Comparison of ENCODE assay signal across 23 cellular contexts in genomic region chr7:135693558-135693957, GRCh38. TPM values are rescaled to one million over a fixed set of nuclear protein-coding genes. Genes with fewer than 3 reads are reported as not detected.
"Had no signal": no experiment of that assay in that cellular context is flagged by ENCODE, and none has a peak within 500 bp of the region (broad histone marks: within the 10 kb centered on the region; RNA-seq: fewer than 3 reads in every experiment).

No MANE protein-coding gene starts in this region.

- H3K36me3 ChIP-seq: uterus had no signal

- ATAC-seq: effector memory CD8-positive, alpha-beta T cell; gastrocnemius medialis; left lobe of liver; lower lobe of right lung; stimulated activated effector memory CD8-positive, alpha-beta T cell treated with anti-CD3 and anti-CD28 coated beads, Interleukin-12 subunit alpha, Interleukin-12 subunit beta, amount 100 ng/mL, for 72 hours; stimulated activated naive CD8-positive, alpha-beta T cell treated with anti-CD3 and anti-CD28 coated beads, Interleukin-15, Interleukin-2, amounts not matched to agents 100 U/mL and 50 U/mL, for 24 hours had no signal

- H3K27ac ChIP-seq: epithelial cell of prostate, esophagus muscularis mucosa, gastrocnemius medialis, hepatocyte, lower lobe of right lung, suprapubic skin, thyroid gland, upper lobe of left lung, uterus had no signal

- H3K9me3 ChIP-seq: esophagus muscularis mucosa, gastrocnemius medialis, lower lobe of right lung, suprapubic skin, thyroid gland, upper lobe of left lung, uterus had no signal

- H3K4me3 ChIP-seq: esophagus muscularis mucosa, gastrocnemius medialis, hepatocyte, lower lobe of right lung, suprapubic skin, thyroid gland, upper lobe of left lung, uterus had no signal

- H3K27me3 ChIP-seq: esophagus muscularis mucosa, gastrocnemius medialis, hepatocyte, suprapubic skin, thyroid gland, upper lobe of left lung, uterus had no signal

- DNase-seq: cerebellar nuclear complex; effector memory CD8-positive, alpha-beta T cell; gastrocnemius medialis; glutamatergic neuron; kidney glomerular epithelial cell; lower lobe of right lung; naive B cell; stimulated activated CD4-positive, alpha-beta T cell treated with anti-CD3 and anti-CD28 coated beads, Interleukin-4, amount 100 ng/mL, for 1 hour; stimulated activated CD8-positive, alpha-beta memory T cell treated with anti-CD3 and anti-CD28 coated beads, Interleukin-4, amount 100 ng/mL, for 48 hours; stimulated activated naive CD8-positive, alpha-beta T cell treated with anti-CD3 and anti-CD28 coated beads, Interleukin-15, Interleukin-2, amounts not matched to agents 100 U/mL and 50 U/mL, for 24 hours; thyroid gland; upper lobe of left lung; uterus had no signal

- H3K4me1 ChIP-seq: lower lobe of right lung, suprapubic skin, upper lobe of left lung, uterus had no signal

RNA-seq across cellular contexts. Expression of gene SLC13A4, which starts 34.4 kb away (rescaled TPM):
- total RNA-seq: esophagus muscularis mucosa, fibroblast of villous mesenchyme, gastrocnemius medialis, mesothelial cell of epicardium, mucosa of gallbladder, pulmonary artery endothelial cell had no signal

RNA-seq across cellular contexts. Expression of gene FAM180A, which starts 55.1 kb away (rescaled TPM):
- total RNA-seq: hepatocyte, mesothelial cell of epicardium, pulmonary artery endothelial cell had no signal
- polyA plus RNA-seq: hepatocyte had no signal
